Comparison of ENCODE assay signal across 23 cellular contexts in genomic region chr1:225613006-225613405, GRCh38. TPM values are rescaled to one million over a fixed set of nuclear protein-coding genes. Genes with fewer than 3 reads are reported as not detected.
DNase-seq lines count a peak whose midpoint lies in the region; ATAC-seq, FAIRE-seq and TF ChIP-seq lines count a peak whose summit lies in the region.
"Had no signal": no experiment of that assay in that cellular context is flagged by ENCODE, and none has a peak within 500 bp of the region (broad histone marks: within the 10 kb centered on the region; RNA-seq: fewer than 3 reads in every experiment).

No MANE protein-coding gene starts in this region.

- POLR2A ChIA-PET in HEK293 (lab: Yijun Ruan, JAX), result interaction anchor here (1.3 kb wide), 1 partner anchor 10 kb away, joined by 3 read pairs; no protein-coding TSS in a partner anchor

- H2BK120ac ChIP-seq in trophoblast cell (ENCODE audit: insufficient read depth, low read length, poor library complexity), result no peak overlapping the region

- no peak overlapping the region for H4K8ac ChIP-seq in trophoblast cell (ENCODE audit: low read depth, low read length)

- no CpG with 5 or more reads among the region's 3 CpGs for WGBS in trophoblast cell (ENCODE audit: extremely low coverage, insufficient coverage, insufficient read length)

- no peak overlapping the region for H2AK5ac ChIP-seq in trophoblast cell (ENCODE audit: low read length)

- no peak overlapping the region for H3K27ac Mint-ChIP-seq in Calu3 (ENCODE audit: unreplicated experiment)
- H3K27ac Mint-ChIP-seq: CD4-positive, alpha-beta T cell; T-helper 1 cell treated with Interleukin-12 subunit alpha and Interleukin-12 subunit beta and Interleukin-4 antibody, amounts not matched to agents 30 μg/mL and 1 μg/mL, for 36 hours had no signal

- no peak overlapping the region for H3K9ac ChIP-seq in trophoblast cell (ENCODE audit: low read length)
- H3K9ac ChIP-seq: parathyroid adenoma had no signal

- peak overlapping the region; percentile 53 for H3K27ac ChIP-seq in 22Rv1
- H3K27ac ChIP-seq in HEK293 (ENCODE audit: extremely low read depth, low read depth, low read length), result peak overlapping the region; percentile 32
- H3K27ac ChIP-seq in epithelial cell of prostate, result peak overlapping the region; percentile 1
- no peak overlapping the region for H3K27ac ChIP-seq in trophoblast cell (ENCODE audit: low read depth, low read length)
- H3K27ac ChIP-seq: parathyroid adenoma, VCaP had no signal

- no peak overlapping the region for H3K14ac ChIP-seq in trophoblast cell (ENCODE audit: low read length)

- no peaks in the 10 kb centered on the region for H3K79me1 ChIP-seq in trophoblast cell (ENCODE audit: low read length)

- intact Hi-C loops in Calu3 (cut with micrococcal nuclease; ENCODE audit: unreplicated experiment), result no loop called here

- no peaks in the 10 kb centered on the region for H3K27me3 Mint-ChIP-seq in Calu3 (ENCODE audit: unreplicated experiment)

- peak overlapping the region; percentile 8 for H3K4ac ChIP-seq in trophoblast cell (ENCODE audit: low read depth, low read length)

- no peak overlapping the region for H3K23ac ChIP-seq in trophoblast cell (ENCODE audit: low read length)

- BruUV-seq in Calu3 (replicated peaks; lab: Mats Ljungman, UMichigan), result no TSS peak

- H3K9me3 ChIP-seq in HEK293 (ENCODE audit: control insufficient read depth, insufficient read depth, low read depth, low read length) (no peaks in the 10 kb centered on the region), trophoblast cell (ENCODE audit: insufficient read depth, low read depth, low read length) (no peaks in the 10 kb centered on the region)
- H3K9me3 ChIP-seq: lower lobe of right lung had no signal

- H3K27me3 ChIP-seq in trophoblast cell (ENCODE audit: insufficient read depth, low read length), result no peaks in the 10 kb centered on the region

- no peak overlapping the region for H2AFZ ChIP-seq in trophoblast cell (ENCODE audit: insufficient read depth, low read length, poor library complexity)
- H2AFZ ChIP-seq: parathyroid adenoma had no signal

- peaks cover 8% of the 10 kb centered on the region for H3K79me2 ChIP-seq in trophoblast cell (ENCODE audit: control insufficient read depth, insufficient read depth, low read length, poor library complexity)

- no peaks in the 10 kb centered on the region for H3K9me3 Mint-ChIP-seq in Calu3 (ENCODE audit: low read depth, unreplicated experiment)
- H3K9me3 Mint-ChIP-seq: CD4-positive, alpha-beta T cell; T-helper 1 cell treated with Interleukin-12 subunit alpha and Interleukin-12 subunit beta and Interleukin-4 antibody, amounts not matched to agents 30 μg/mL and 1 μg/mL, for 36 hours had no signal

- H4K12ac ChIP-seq in trophoblast cell (ENCODE audit: low read depth, low read length), result no peak overlapping the region

- no peak overlapping the region for H3K18ac ChIP-seq in trophoblast cell (ENCODE audit: low read length)

- CTCF ChIA-PET in HEK293 (lab: Yijun Ruan, JAX), result interaction anchor here (1.2 kb wide), 1 partner anchor 34 kb away, joined by 4 read pairs; no protein-coding TSS in a partner anchor
- CTCF ChIA-PET in Calu3 (lab: Charles Lee), result no interaction called here

- no peak for ATAC-seq in HG02571 (IDR thresholded peaks at IDR 0.05; ENCODE audit: unreplicated experiment)

- TF ChIP-seq CTCF in 22Rv1 (IDR thresholded peaks at IDR 0.05) (no peak), HEK293 (tag by site-specific recombination; IDR thresholded peaks at IDR 0.05) (no peak), Calu3 (IDR thresholded peaks at IDR 0.05; ENCODE audit: unreplicated experiment) (no peak), GM10266 (IDR thresholded peaks at IDR 0.05; ENCODE audit: control insufficient read depth, insufficient read depth, low read depth, missing control alignments) (no peak), D721Med (IDR thresholded peaks at IDR 0.05; ENCODE audit: insufficient read depth, missing control alignments) (no peak)

- H3K36me3 Mint-ChIP-seq in Calu3 (ENCODE audit: insufficient read depth, unreplicated experiment), result peaks cover 5% of the 10 kb centered on the region

- H3K36me3 ChIP-seq in HEK293 (ENCODE audit: control insufficient read depth in 2 of 2, insufficient read depth in 1 of 2, low read length in 2 of 2) (peaks cover 0 to 5% of the 10 kb centered on the region in 2 experiments; a peak in 1 of 3 replicates), trophoblast cell (ENCODE audit: control insufficient read depth in 1 of 2, insufficient read depth in 2 of 2, low read length in 2 of 2) (peaks cover 0 to 1% of the 10 kb centered on the region in 2 experiments)
- H3K36me3 ChIP-seq: lower lobe of right lung had no signal

- no peak overlapping the region for H2BK5ac ChIP-seq in trophoblast cell (ENCODE audit: low read depth, low read length, poor library complexity)

- H3K4me2 ChIP-seq in trophoblast cell (ENCODE audit: low read length), result no peak overlapping the region

- H4K91ac ChIP-seq in trophoblast cell (ENCODE audit: low read depth, low read length), result no peak overlapping the region

- FAIRE-seq in D721Med (lab: Jason Lieb, UNC), result no peak

- H2BK12ac ChIP-seq in trophoblast cell (ENCODE audit: low read length), result no peak overlapping the region

- H3K4me3 Mint-ChIP-seq in Calu3 (ENCODE audit: low read depth, unreplicated experiment), result no peak overlapping the region
- H3K4me3 Mint-ChIP-seq: CD4-positive, alpha-beta T cell; T-helper 1 cell treated with Interleukin-12 subunit alpha and Interleukin-12 subunit beta and Interleukin-4 antibody, amounts not matched to agents 30 μg/mL and 1 μg/mL, for 36 hours had no signal

- H3K4me1 ChIP-seq in HEK293 (ENCODE audit: control insufficient read depth, insufficient read depth, low read length) (peaks cover 29% of the 10 kb centered on the region), trophoblast cell (ENCODE audit: control insufficient read depth in 1 of 2, insufficient read depth in 2 of 2, low read length in 2 of 2) (peaks cover 0 to 10% of the 10 kb centered on the region in 2 experiments)

- H3K4me3 ChIP-seq in HEK293 (ENCODE audit: low read depth, low read length), result no peak overlapping the region
- H3K4me3 ChIP-seq in trophoblast cell (ENCODE audit: low read depth, low read length), result no peak overlapping the region
- H3K4me3 ChIP-seq: lower lobe of right lung, skin epidermis had no signal

- DNase-seq in epithelial cell of prostate (ENCODE audit: low read depth, low spot score) (no peak), trophoblast cell (no peak), Calu3 (no peak), GM10266 (ENCODE audit: extremely low spot score) (no peak), D721Med (ENCODE audit: insufficient read length, low spot score) (no peak)
- DNase-seq: activated CD4-positive, alpha-beta T cell treated with anti-CD3 and anti-CD28 coated beads, Interleukin-2, amount 50 U/mL, for 4 hours; activated gamma-delta T cell; CD4-positive, alpha-beta T cell; central memory CD4-positive, alpha-beta T cell; DND-41; lower lobe of right lung; NCI-H1105; NCI-H2171; NCI-H526 treated with DMSO at 0.1 percent for 48 hours; SHP77 treated with DMSO at 0.1 percent for 48 hours; stimulated activated CD4-positive, alpha-beta T cell treated with anti-CD3 and anti-CD28 coated beads, Interleukin-4, amount 100 ng/mL, for 24 hours had no signal

- H3K4me1 Mint-ChIP-seq in Calu3 (ENCODE audit: low read depth, unreplicated experiment), result peaks cover 30% of the 10 kb centered on the region

TF ChIP-seq in HEK293, 187 proteins besides CTCF, POLR2A, EP300 and RAD21 (continues in another document):
- TF ChIP-seq TSHZ1 (tag by site-specific recombination; IDR thresholded peaks at IDR 0.05; ENCODE audit: borderline replicate concordance), result 0 out of 2 replicates have a peak, but pooled peaks have one; percentile 5
- no peak for TF ChIP-seq ZNF18 (tag by site-specific recombination; IDR thresholded peaks at IDR 0.05)
- TF ChIP-seq ZSCAN16 (tag by site-specific recombination; IDR thresholded peaks at IDR 0.05), result no peak
- no peak for TF ChIP-seq ZNF707 (tag by site-specific recombination; IDR thresholded peaks at IDR 0.05)
- no peak for TF ChIP-seq IKZF3 (tag by site-specific recombination; IDR thresholded peaks at IDR 0.05)
- no peak for TF ChIP-seq KLF1 (tag by site-specific recombination; IDR thresholded peaks at IDR 0.05)
- TF ChIP-seq ZNF600 (tag by site-specific recombination; IDR thresholded peaks at IDR 0.05), result peak; percentile 93

RNA-seq across cellular contexts. Expression of gene ENAH, which starts 39.9 kb away (rescaled TPM):
- 106 and 111 TPM in 2 replicates for polyA plus RNA-seq in trophoblast cell (2013)
- total RNA-seq in Calu3 (2022), result 92.6 and 103 TPM in 2 replicates
- total RNA-seq: CD4-positive, alpha-beta T cell had no signal
